ENCODE assay signal across 1 cellular context in genomic region chr15:55819397-55820034, GRCh38.
TF ChIP-seq lines count a peak whose summit lies in the region.

No MANE protein-coding gene starts in this region.

TF ChIP-seq in HepG2, 621 proteins besides CTCF, POLR2A, EP300 and RAD21 (continued from another document):
- no peak for TF ChIP-seq ZBTB49 (CRISPR knock-in tag; IDR thresholded peaks at IDR 0.05; ENCODE audit: borderline replicate concordance)
